1 cellular context compared by ENCODE assay signal in genomic region chr10:110817614-110818013, GRCh38.
TF ChIP-seq lines count a peak whose summit lies in the region.

No MANE protein-coding gene starts in this region.

TF ChIP-seq in HepG2, 621 proteins besides CTCF, POLR2A, EP300 and RAD21 (continued from another document):
- TF ChIP-seq POLR2AphosphoS5 (IDR thresholded peaks at IDR 0.05; ENCODE audit: low read depth, low read length) (no peak), BCLAF1 (IDR thresholded peaks at IDR 0.05) (no peak)
TF ChIP-seq in HepG2: peak in this region for 0.
